In the genomic region with DNA sequence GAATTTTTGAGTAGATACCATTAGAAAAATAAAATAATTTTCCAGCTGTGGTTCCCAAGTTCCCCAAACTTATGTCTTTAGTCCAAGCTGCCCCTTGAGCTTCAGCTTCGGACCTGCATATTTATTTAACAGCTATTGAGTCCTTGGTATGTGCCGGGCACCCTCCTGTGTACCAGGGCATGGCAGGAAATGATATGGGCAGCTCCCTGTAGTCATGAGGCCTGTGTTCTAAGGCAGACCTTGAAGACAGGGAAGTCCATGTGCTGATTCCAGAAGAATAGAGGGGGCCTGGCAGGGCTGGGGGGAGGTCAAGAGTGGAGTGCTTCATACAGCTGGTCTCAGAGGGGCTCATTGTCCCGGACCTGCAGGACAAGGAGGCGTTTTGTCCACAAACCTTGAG, we compare ENCODE assay signal across 15 cellular contexts. TPM values are rescaled to one million over a fixed set of nuclear protein-coding genes. Genes with fewer than 3 reads are reported as not detected.
DNase-seq lines count a peak whose midpoint lies in the region; ATAC-seq and TF ChIP-seq lines count a peak whose summit lies in the region.
"Had no signal": no experiment of that assay in that cellular context is flagged by ENCODE, and none has a peak within 500 bp of the region (broad histone marks: within the 10 kb centered on the region; RNA-seq: fewer than 3 reads in every experiment).

No MANE protein-coding gene starts in this region.

- H3K36me3 ChIP-seq in right lobe of liver (no peaks in the 10 kb centered on the region), PC-3 (ENCODE audit: low read depth, low read length) (no peaks in the 10 kb centered on the region)
- H3K36me3 ChIP-seq: ascending aorta had no signal

- BruUV-seq in PC-3 (replicated peaks; lab: Mats Ljungman, UMichigan): no TSS peak

- POLR2A ChIA-PET in CD4-positive, alpha-beta T cell (lab: Charles Lee): interaction anchor here (1.8 kb wide), 1 partner anchor 11 kb away, joined by 4 read pairs; no protein-coding TSS in a partner anchor
- POLR2A ChIA-PET in activated CD8-positive, alpha-beta T cell treated with anti-CD3 and anti-CD28 coated beads for 36 hours (lab: Charles Lee): interaction anchor here (0.7 to 1.7 kb wide), 5 partner anchors 10 to 31 kb away, joined by 5 to 8 read pairs (median 5); no protein-coding TSS in a partner anchor
- POLR2A ChIA-PET in PC-3 (lab: Charles Lee; ENCODE audit: unreplicated experiment): no interaction called here

- peaks cover 73% of the 10 kb centered on the region for H3K4me1 Mint-ChIP-seq in CD4-positive, alpha-beta T cell (ENCODE audit: low read depth)
- H3K4me1 Mint-ChIP-seq in activated CD8-positive, alpha-beta T cell treated with anti-CD3 and anti-CD28 coated beads for 36 hours (ENCODE audit: low read depth): peaks cover 67% of the 10 kb centered on the region

- H3K79me2 ChIP-seq in PC-3 (ENCODE audit: low read length): peaks cover 76% of the 10 kb centered on the region

- no peak overlapping the region for H3K4me2 ChIP-seq in PC-3 (ENCODE audit: low read length)
- H3K4me2 ChIP-seq: SK-N-SH had no signal

- no peaks in the 10 kb centered on the region for H3K9me3 Mint-ChIP-seq in CD4-positive, alpha-beta T cell
- H3K9me3 Mint-ChIP-seq in activated CD8-positive, alpha-beta T cell treated with anti-CD3 and anti-CD28 coated beads for 36 hours: no peaks in the 10 kb centered on the region

- H3K27me3 ChIP-seq in CD4-positive, alpha-beta T cell (ENCODE audit: control insufficient read depth, insufficient read depth, low read length): no peaks in the 10 kb centered on the region
- H3K27me3 ChIP-seq in right lobe of liver (no peaks in the 10 kb centered on the region), PC-3 (ENCODE audit: low read length) (no peaks in the 10 kb centered on the region)
- H3K27me3 ChIP-seq: ascending aorta, BLaER1, testis had no signal

- H3K4me3 ChIP-seq in GM12865 (ENCODE audit: low read depth, low read length) (peak overlapping the region; percentile 22), right lobe of liver (no peak overlapping the region), PC-3 (ENCODE audit: low read length) (no peak overlapping the region)
- H3K4me3 ChIP-seq: ascending aorta, BLaER1, coronary artery, testis had no signal

- H3F3A ChIP-seq in PC-3 (ENCODE audit: low read length, unreplicated experiment): no peaks in the 10 kb centered on the region

- intact Hi-C loops in CD4-positive, alpha-beta T cell (cut with DNase I, micrococcal nuclease): no loop called here
- intact Hi-C loops in activated CD8-positive, alpha-beta T cell treated with anti-CD3 and anti-CD28 coated beads for 36 hours (cut with micrococcal nuclease): no loop called here
- intact Hi-C loops in right lobe of liver (cut with DNase I) (no loop called here), PC-3 (cut with micrococcal nuclease) (no loop called here), Right ventricle myocardium inferior (cut with DNase I) (no loop called here)

- 88% methylated on average over 2 of the region's 4 CpGs for WGBS in right lobe of liver (ENCODE audit: insufficient coverage, low coverage, low lambda C conversion rate, missing lambda C conversion rate)

- H3K27me3 Mint-ChIP-seq in CD4-positive, alpha-beta T cell: no peaks in the 10 kb centered on the region
- H3K27me3 Mint-ChIP-seq in activated CD8-positive, alpha-beta T cell treated with anti-CD3 and anti-CD28 coated beads for 36 hours: no peaks in the 10 kb centered on the region

- no peaks in the 10 kb centered on the region for H3K9me3 ChIP-seq in CD4-positive, alpha-beta T cell (ENCODE audit: control insufficient read depth, low read length)
- H3K9me3 ChIP-seq in right lobe of liver (no peaks in the 10 kb centered on the region), PC-3 (ENCODE audit: low read length) (no peaks in the 10 kb centered on the region)
- H3K9me3 ChIP-seq: ascending aorta, BLaER1, SK-N-SH, testis had no signal

- TF ChIP-seq CTCF in CD4-positive, alpha-beta T cell (IDR thresholded peaks at IDR 0.05): no peak
- TF ChIP-seq CTCF in GM12865 (IDR thresholded peaks at IDR 0.05; ENCODE audit: insufficient read depth, low read depth, low read length, missing control alignments) (no peak), right lobe of liver (IDR thresholded peaks at IDR 0.05) (no peak), PC-3 (conservative IDR thresholded peaks at IDR 0.05; ENCODE audit: low read depth, low read length) (no peak)
- no peak for TF ChIP-seq CTCF in activated CD8-positive, alpha-beta T cell treated with anti-CD3 and anti-CD28 coated beads for 36 hours (IDR thresholded peaks at IDR 0.05)

- no peak overlapping the region for H3K9ac ChIP-seq in PC-3 (ENCODE audit: low read length)
- H3K9ac ChIP-seq: BLaER1, SK-N-SH had no signal

- peak overlapping the region; percentile 43 for H3K27ac ChIP-seq in CD4-positive, alpha-beta T cell (ENCODE audit: low read depth, low read length)
- H3K27ac ChIP-seq in right lobe of liver (no peak overlapping the region), PC-3 (ENCODE audit: low read length) (no peak overlapping the region)
- H3K27ac ChIP-seq: ascending aorta, coronary artery, testis had no signal

- no peaks in the 10 kb centered on the region for H3K9me2 ChIP-seq in PC-3 (replicated peaks; ENCODE audit: low read length)
- H3K9me2 ChIP-seq: SK-N-SH had no signal

- peaks cover 9% of the 10 kb centered on the region; the same call in 1 of the 2 replicates for H4K20me1 ChIP-seq in PC-3 (ENCODE audit: low read length)

- no peak for DNase-seq in CD4-positive, alpha-beta T cell
- DNase-seq in GM12865 (ENCODE audit: low read depth): no peak
- no peak for DNase-seq in activated CD8-positive, alpha-beta T cell treated with anti-CD3 and anti-CD28 coated beads for 36 hours
- DNase-seq in kidney tubule cell (ENCODE audit: low spot score): peak; percentile 22
- DNase-seq in right lobe of liver: no peak
- no peak for DNase-seq in PC-3
- DNase-seq in Right ventricle myocardium inferior (ENCODE audit: missing footprints): no peak
- DNase-seq in epidermal melanocyte (ENCODE audit: insufficient read length, low spot score): no peak
- DNase-seq: NCI-H1694 treated with DMSO at 0.1 percent for 48 hours, NCI-H510A, SK-N-SH, testis had no signal

- H2AFZ ChIP-seq in PC-3 (ENCODE audit: low read length): no peak overlapping the region

- H3K36me3 Mint-ChIP-seq in CD4-positive, alpha-beta T cell (ENCODE audit: low read depth): peaks cover 26% of the 10 kb centered on the region
- H3K36me3 Mint-ChIP-seq in activated CD8-positive, alpha-beta T cell treated with anti-CD3 and anti-CD28 coated beads for 36 hours (ENCODE audit: low read depth): peaks cover 21% of the 10 kb centered on the region

- no peak overlapping the region for H3K4me3 Mint-ChIP-seq in CD4-positive, alpha-beta T cell
- H3K4me3 Mint-ChIP-seq in activated CD8-positive, alpha-beta T cell treated with anti-CD3 and anti-CD28 coated beads for 36 hours: no peak overlapping the region

- peak overlapping the region; percentile 84 for H3K27ac Mint-ChIP-seq in CD4-positive, alpha-beta T cell
- H3K27ac Mint-ChIP-seq in activated CD8-positive, alpha-beta T cell treated with anti-CD3 and anti-CD28 coated beads for 36 hours: peak overlapping the region; percentile 93

- ATAC-seq in CD4-positive, alpha-beta T cell (ENCODE audit: poor library complexity): no peak
- ATAC-seq in activated CD8-positive, alpha-beta T cell treated with anti-CD3 and anti-CD28 coated beads for 36 hours: no peak
- ATAC-seq in right lobe of liver (no peak), PC-3 (no peak), Right ventricle myocardium inferior (no peak)

- TF ChIP-seq POLR2A in right lobe of liver (IDR thresholded peaks at IDR 0.05): no peak

- H3K4me1 ChIP-seq in right lobe of liver (no peaks in the 10 kb centered on the region), PC-3 (ENCODE audit: insufficient read depth, low read length) (0 out of 2 replicates have a peak, but pooled peaks cover 6% of the 10 kb centered on the region)
- H3K4me1 ChIP-seq: ascending aorta had no signal

- CTCF ChIA-PET in CD4-positive, alpha-beta T cell (lab: Charles Lee): no interaction called here
- CTCF ChIA-PET in activated CD8-positive, alpha-beta T cell treated with anti-CD3 and anti-CD28 coated beads for 36 hours (lab: Charles Lee): interaction anchor here (1.0 kb wide), 2 partner anchors 12 to 15 kb away, joined by 3 to 7 read pairs; no protein-coding TSS in a partner anchor
- CTCF ChIA-PET in PC-3 (lab: Charles Lee): no interaction called here

RNA-seq across cellular contexts. Expression of gene TRAF3, which starts 29.2 kb away (rescaled TPM):
- total RNA-seq in CD4-positive, alpha-beta T cell: 10 to 100 TPM; 27.1 to 32.4 TPM
- total RNA-seq in activated CD8-positive, alpha-beta T cell treated with anti-CD3 and anti-CD28 coated beads for 36 hours: 10 to 100 TPM; 39.1 to 40.2 TPM
- 10 to 100 TPM in 1 of 6 experiments, 1 to 10 TPM in 5; 5.6 to 10.5 (median 8.3) TPM for total RNA-seq in right lobe of liver
- total RNA-seq in PC-3 (2014; rRNA removed): 19.4 and 35.0 TPM in 2 replicates
- total RNA-seq in Right ventricle myocardium inferior: 11.3 TPM
